ENCODE assay signal across 9 cellular contexts in the genomic region with DNA sequence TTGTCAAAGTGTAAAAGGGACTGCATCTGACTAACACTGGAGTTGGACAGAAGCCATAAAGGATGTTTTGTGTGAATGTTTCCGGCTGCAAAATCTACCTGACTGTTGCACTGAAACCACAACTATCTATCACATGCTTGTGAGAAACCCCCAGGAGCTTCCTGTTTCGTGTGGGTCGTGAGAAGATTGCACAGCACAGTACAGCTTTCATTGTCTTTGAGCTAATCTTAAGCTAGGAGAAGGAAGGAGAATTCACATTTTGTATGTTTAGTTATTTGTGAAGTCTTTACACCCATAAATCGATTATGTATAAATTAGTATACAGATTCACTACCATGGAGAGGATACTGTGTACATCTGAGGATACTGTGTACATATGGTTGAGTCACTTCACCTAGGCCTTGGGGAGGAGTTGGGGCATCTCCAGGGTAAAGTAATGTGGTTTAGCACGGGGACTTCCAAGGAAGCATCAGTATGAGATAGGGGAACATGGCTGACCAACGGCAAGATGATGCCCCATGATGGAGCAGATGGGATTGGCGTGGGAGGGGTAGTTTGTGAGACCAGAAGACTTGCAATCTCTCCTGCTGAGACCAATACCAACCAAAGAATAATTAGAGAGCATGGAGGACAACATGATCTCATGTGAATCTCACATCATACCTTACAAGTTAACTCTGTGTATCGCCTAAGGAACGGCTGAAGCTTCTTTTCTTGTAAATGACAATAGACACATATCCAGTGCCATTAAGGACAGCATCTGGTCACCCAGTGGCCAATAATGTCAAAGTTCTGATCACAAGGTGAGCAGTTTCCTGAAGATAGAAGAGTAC. TPM values are rescaled to one million over a fixed set of nuclear protein-coding genes. Genes with fewer than 3 reads are reported as not detected.
DNase-seq lines count a peak whose midpoint lies in the region; ATAC-seq and TF ChIP-seq lines count a peak whose summit lies in the region.
"Had no signal": no experiment of that assay in that cellular context is flagged by ENCODE, and none has a peak within 500 bp of the region (broad histone marks: within the 10 kb centered on the region; RNA-seq: fewer than 3 reads in every experiment).

No MANE protein-coding gene starts in this region.

- dilution Hi-C loops in IMR-90 (cut with HindIII; ENCODE audit: low sequenced_read_pairs, unreplicated experiment) = no loop called here

- H3K4me3 ChIP-seq in IMR-90 (ENCODE audit: insufficient read depth, low read depth, low read length) = no peak overlapping the region
- H3K4me3 ChIP-seq in gastrocnemius medialis = no peak overlapping the region
- H3K4me3 ChIP-seq in coronary artery = no peak overlapping the region

- peaks cover 16% of the 10 kb centered on the region for H3K36me3 Mint-ChIP-seq in Calu3 (ENCODE audit: insufficient read depth, unreplicated experiment)

- DNase-seq in Calu3 (peak; percentile 50), IMR-90 (peak; percentile 70), foreskin keratinocyte (peak; percentile 81 to 88), gastrocnemius medialis (no peak), coronary artery (ENCODE audit: low spot score) (no peak), erythroblast (lab: John Stamatoyannopoulos, UW) (no peak)
- DNase-seq in activated CD4-positive, alpha-beta T cell treated with anti-CD3 and anti-CD28 coated beads for 4 hours = peak; percentile 56 to 58

- H3K9me3 ChIP-seq in IMR-90 (ENCODE audit: control insufficient read depth, insufficient read depth, low read length) = no peaks in the 10 kb centered on the region
- no peaks in the 10 kb centered on the region for H3K9me3 ChIP-seq in gastrocnemius medialis

- no peak overlapping the region for H2AK9ac ChIP-seq in IMR-90 (replicated peaks; ENCODE audit: low read depth, low read length, poor library complexity)

- TSS peak; percentile 61 for BruUV-seq in Calu3 (replicated peaks; lab: Mats Ljungman, UMichigan)
- BruUV-seq in IMR-90 (replicated peaks; lab: Mats Ljungman, UMichigan) = no TSS peak

- POLR2A ChIA-PET in IMR-90 (lab: Charles Lee; ENCODE audit: unreplicated experiment) = no interaction called here

- no peaks in the 10 kb centered on the region for H3K79me1 ChIP-seq in IMR-90 (ENCODE audit: low read depth in 1 of 2, low read length in 2 of 2)

- no peak overlapping the region for H3K9ac ChIP-seq in IMR-90 (ENCODE audit: low read depth, low read length)

- H2AFZ ChIP-seq in IMR-90 (replicated peaks; ENCODE audit: low read length, poor library complexity) = no peak overlapping the region

- no peak overlapping the region for H4K5ac ChIP-seq in IMR-90 (ENCODE audit: low read depth, low read length)

- H3K36me3 ChIP-seq in IMR-90 (ENCODE audit: control insufficient read depth, insufficient read depth, low read length) (no peaks in the 10 kb centered on the region), gastrocnemius medialis (no peaks in the 10 kb centered on the region)

- TF ChIP-seq CTCF in Calu3 (IDR thresholded peaks at IDR 0.05; ENCODE audit: unreplicated experiment) = no peak
- no peak for TF ChIP-seq CTCF in IMR-90 (conservative IDR thresholded peaks at IDR 0.05; ENCODE audit: low read depth, low read length)
- no peak for TF ChIP-seq CTCF in foreskin keratinocyte (conservative IDR thresholded peaks at IDR 0.05)
- no peak for TF ChIP-seq CTCF in gastrocnemius medialis (IDR thresholded peaks at IDR 0.05 in 4 of 5, conservative IDR thresholded peaks at IDR 0.05 in 1 of 5)
- TF ChIP-seq CTCF in coronary artery (IDR thresholded peaks at IDR 0.05) = no peak

- H3K9me3 Mint-ChIP-seq in Calu3 (ENCODE audit: low read depth, unreplicated experiment) = no peaks in the 10 kb centered on the region

- peaks cover 25% of the 10 kb centered on the region for H3K4me1 Mint-ChIP-seq in Calu3 (ENCODE audit: low read depth, unreplicated experiment)

- peak overlapping the region; percentile 47; the same call in 1 of the 2 replicates for H2BK20ac ChIP-seq in IMR-90 (ENCODE audit: low read depth, low read length)

- H3K4me2 ChIP-seq in IMR-90 (ENCODE audit: low read depth, low read length) = no peak overlapping the region

- H2BK120ac ChIP-seq in IMR-90 (ENCODE audit: low read depth, low read length) = peak overlapping the region; percentile 35; the same call in 1 of the 2 replicates

- CTCF ChIA-PET in Calu3 (lab: Charles Lee) (interaction anchor here (0.5 to 1.9 kb wide), 3 partner anchors 11 to 141 kb away, joined by 4 to 7 read pairs (median 5); no protein-coding TSS in a partner anchor), IMR-90 (lab: Yijun Ruan, JAX) (no interaction called here)

- H3K27ac ChIP-seq in IMR-90 (ENCODE audit: insufficient read depth, low read length) = no peak overlapping the region
- H3K27ac ChIP-seq in foreskin keratinocyte = peak overlapping the region; percentile 91
- no peak overlapping the region for H3K27ac ChIP-seq in gastrocnemius medialis
- H3K27ac ChIP-seq in coronary artery = no peak overlapping the region

- H3K9me1 ChIP-seq in IMR-90 (ENCODE audit: insufficient read depth, low read length) = no peaks in the 10 kb centered on the region

- 67% methylated on average over 1 of the region's 9 CpGs; no CpG with 5 or more reads in 1 of the 2 experiments for WGBS in IMR-90 (ENCODE audit: extremely low coverage in 2 of 2, insufficient read length in 1 of 2), 2 experiments

- ATAC-seq in GM21390 (IDR thresholded peaks at IDR 0.05; ENCODE audit: unreplicated experiment) = peak; percentile 56
- no peak for ATAC-seq in IMR-90 (ENCODE audit: low read depth)
- ATAC-seq in foreskin keratinocyte = peak; percentile 95
- ATAC-seq in gastrocnemius medialis = no peak

- H2AK5ac ChIP-seq in IMR-90 (ENCODE audit: low read depth, low read length) = no peak overlapping the region

- H3K18ac ChIP-seq in IMR-90 (ENCODE audit: low read depth, low read length) = no peak overlapping the region

- no peak overlapping the region for H4K91ac ChIP-seq in IMR-90 (ENCODE audit: insufficient read depth, low read depth, low read length)

- H3K4me1 ChIP-seq in IMR-90 (ENCODE audit: control insufficient read depth, insufficient read depth, low read length) = 0 out of 2 replicates have a peak, but pooled peaks cover 2% of the 10 kb centered on the region
- H3K4me1 ChIP-seq in foreskin keratinocyte = peaks cover 7% of the 10 kb centered on the region
- no peaks in the 10 kb centered on the region for H3K4me1 ChIP-seq in gastrocnemius medialis

- no peak overlapping the region for H2BK5ac ChIP-seq in IMR-90 (ENCODE audit: low read depth, low read length, poor library complexity, severe bottlenecking)

- no peaks in the 10 kb centered on the region for H3K27me3 ChIP-seq in IMR-90 (ENCODE audit: control insufficient read depth, insufficient read depth, low read length)
- no peaks in the 10 kb centered on the region for H3K27me3 ChIP-seq in foreskin keratinocyte
- no peaks in the 10 kb centered on the region for H3K27me3 ChIP-seq in gastrocnemius medialis

- peak overlapping the region; percentile 95 for H3K27ac Mint-ChIP-seq in Calu3 (ENCODE audit: unreplicated experiment)

- no peak overlapping the region; the same call in 1 of the 2 replicates for H3K23ac ChIP-seq in IMR-90 (ENCODE audit: low read depth, low read length)

- H3K14ac ChIP-seq in IMR-90 (replicated peaks; ENCODE audit: low read depth, low read length) = no peak overlapping the region

- H3K27me3 Mint-ChIP-seq in Calu3 (ENCODE audit: unreplicated experiment) = no peaks in the 10 kb centered on the region

- peak overlapping the region; percentile 48; the same call in 1 of the 2 replicates for H3K4ac ChIP-seq in IMR-90 (ENCODE audit: low read depth, low read length)

- in situ Hi-C loops in IMR-90 (cut with MboI; ENCODE audit: low sequenced_read_pairs) = no loop called here
- in situ Hi-C loops in gastrocnemius medialis (cut with MboI; ENCODE audit: low sequenced_read_pairs in 4 of 4) = no loop called here

- no peak overlapping the region; a peak in 1 of 4 replicates for H4K8ac ChIP-seq in IMR-90 (ENCODE audit: low read depth in 2 of 2, low read length in 2 of 2)

- no peak for TF ChIP-seq RAD21 in IMR-90 (IDR thresholded peaks at IDR 0.05; ENCODE audit: low read length)

- no peaks in the 10 kb centered on the region for H4K20me1 ChIP-seq in IMR-90 (ENCODE audit: insufficient read depth, low read length)

- intact Hi-C loops in Calu3 (cut with micrococcal nuclease; ENCODE audit: unreplicated experiment) (loop anchor here (2.0 to 10.0 kb wide), 2 partner anchors 63 to 103 kb away; no protein-coding TSS in a partner anchor), IMR-90 (cut with micrococcal nuclease) (no loop called here), gastrocnemius medialis (cut with DNase I; ENCODE audit: low total_unique reads) (no loop called here)

- no peak for TF ChIP-seq POLR2A in IMR-90 (IDR thresholded peaks at IDR 0.05; ENCODE audit: low read depth, low read length)
- no peak for TF ChIP-seq POLR2A in gastrocnemius medialis (IDR thresholded peaks at IDR 0.05)
- no peak for TF ChIP-seq POLR2A in erythroblast (IDR thresholded peaks at IDR 0.05; ENCODE audit: low read length)

- H2BK15ac ChIP-seq in IMR-90 (ENCODE audit: low read depth, low read length) = no peak overlapping the region

- no peak overlapping the region for H3K56ac ChIP-seq in IMR-90 (ENCODE audit: extremely low read depth, insufficient read depth, low read length)

- H3K4me3 Mint-ChIP-seq in Calu3 (ENCODE audit: low read depth, unreplicated experiment) = no peak overlapping the region

TF ChIP-seq in IMR-90, 13 proteins besides CTCF, POLR2A, EP300 and RAD21 (continues in another document):
- TF ChIP-seq BHLHE40 (IDR thresholded peaks at IDR 0.05; ENCODE audit: low read depth, low read length) (no peak), FOS (IDR thresholded peaks at IDR 0.05; ENCODE audit: low read depth, low read length) (no peak), MAFK (IDR thresholded peaks at IDR 0.05; ENCODE audit: low read depth, low read length) (no peak), RCOR1 (IDR thresholded peaks at IDR 0.05; ENCODE audit: insufficient replicate concordance, low read length) (no peak), NFE2L2 (IDR thresholded peaks at IDR 0.05; ENCODE audit: low read depth, low read length) (no peak), CHD1 (IDR thresholded peaks at IDR 0.05; ENCODE audit: low read depth, low read length) (no peak), SMC3 (IDR thresholded peaks at IDR 0.05; ENCODE audit: low read depth, low read length) (no peak)
- TF ChIP-seq, protein P1, sequence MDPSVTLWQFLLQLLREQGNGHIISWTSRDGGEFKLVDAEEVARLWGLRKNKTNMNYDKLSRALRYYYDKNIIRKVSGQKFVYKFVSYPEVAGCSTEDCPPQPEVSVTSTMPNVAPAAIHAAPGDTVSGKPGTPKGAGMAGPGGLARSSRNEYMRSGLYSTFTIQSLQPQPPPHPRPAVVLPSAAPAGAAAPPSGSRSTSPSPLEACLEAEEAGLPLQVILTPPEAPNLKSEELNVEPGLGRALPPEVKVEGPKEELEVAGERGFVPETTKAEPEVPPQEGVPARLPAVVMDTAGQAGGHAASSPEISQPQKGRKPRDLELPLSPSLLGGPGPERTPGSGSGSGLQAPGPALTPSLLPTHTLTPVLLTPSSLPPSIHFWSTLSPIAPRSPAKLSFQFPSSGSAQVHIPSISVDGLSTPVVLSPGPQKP (IDR thresholded peaks at IDR 0.05; ENCODE audit: borderline replicate concordance, low read depth, low read length) = no peak

RNA-seq across cellular contexts. Expression of a gene that starts 43.1 kb away (rescaled TPM):
- total RNA-seq in Calu3 (2022) = not detected in 2 replicates
- total RNA-seq in IMR-90 (2012; rRNA removed) = not detected in 2 replicates
- not detected in 2 replicates for polyA plus RNA-seq in IMR-90 (2012; rRNA removed)
- polyA plus RNA-seq in IMR-90 (2012; cell fraction: cytosol; rRNA removed) = not detected in 2 replicates
- polyA plus RNA-seq in IMR-90 (2012; cell fraction: nucleus; rRNA removed; ENCODE audit: low replicate concordance) = not detected in 2 replicates
- not detected in 2 replicates for total RNA-seq in foreskin keratinocyte
- polyA plus RNA-seq in foreskin keratinocyte = not detected in 2 replicates
- total RNA-seq in gastrocnemius medialis = not detected
- total RNA-seq: H1 had no signal
- polyA plus RNA-seq: H1 had no signal

Comparison
In these comparisons a context has a peak if more than half of its experiments do, and no peak if none do; other contexts are left out.
1. DNase-seq: peak in Calu3 (single experiment), IMR-90 (single experiment), activated CD4-positive, alpha-beta T cell treated with anti-CD3 and anti-CD28 coated beads for 4 hours (2 of 2) and foreskin keratinocyte (2 of 2); none in gastrocnemius medialis (0 of 2), coronary artery (single experiment) and erythroblast (0 of 2).
2. ATAC-seq: peak in GM21390 (single experiment) and foreskin keratinocyte (single experiment); none in IMR-90 (single experiment) and gastrocnemius medialis (0 of 2).